Comparison of ENCODE assay signal across 12 cellular contexts in the genomic region with DNA sequence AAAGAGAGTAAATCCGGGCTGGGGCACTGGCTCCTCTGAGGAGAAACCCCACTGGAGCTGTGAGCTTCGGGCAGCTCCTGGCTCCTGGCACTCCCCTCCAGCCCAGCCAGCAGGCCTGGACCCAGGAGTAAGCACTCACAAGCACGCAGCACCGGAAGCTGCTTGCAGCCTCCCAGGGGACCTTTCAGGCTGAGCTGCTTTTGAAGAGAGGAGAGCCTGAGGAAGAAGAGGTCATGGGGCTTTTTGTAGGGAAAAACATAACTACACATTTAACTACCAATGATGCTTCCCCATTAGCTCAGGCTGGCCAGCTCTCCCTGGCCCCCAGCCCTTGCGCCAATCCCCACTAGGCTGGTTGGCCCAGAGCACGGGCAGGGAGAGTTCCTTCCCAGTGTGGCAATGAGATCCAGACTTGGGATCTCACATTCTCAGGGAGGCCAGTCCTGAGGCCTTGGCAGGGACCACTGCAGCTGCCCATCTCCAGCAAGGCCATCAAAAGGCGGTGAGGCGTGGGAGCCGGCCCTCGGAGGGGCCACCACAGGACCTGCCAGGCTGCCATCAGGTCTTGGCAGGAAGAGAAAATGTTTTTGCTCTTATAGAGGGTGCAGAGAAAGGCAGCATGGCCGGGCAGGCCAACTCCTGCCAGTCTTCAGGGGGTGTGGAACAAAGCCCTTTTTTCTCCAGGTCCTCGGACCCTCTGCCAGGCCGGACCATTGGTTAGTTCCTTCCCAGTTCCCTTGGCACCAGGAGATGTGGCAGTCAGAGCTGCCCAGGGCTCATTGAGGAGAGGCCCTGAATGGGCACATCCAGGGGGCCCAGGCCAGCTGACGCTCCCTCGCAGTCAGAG. TPM values are rescaled to one million over a fixed set of nuclear protein-coding genes. Genes with fewer than 3 reads are reported as not detected.
DNase-seq lines count a peak whose midpoint lies in the region; ATAC-seq, FAIRE-seq and TF ChIP-seq lines count a peak whose summit lies in the region.
"Had no signal": no experiment of that assay in that cellular context is flagged by ENCODE, and none has a peak within 500 bp of the region (broad histone marks: within the 10 kb centered on the region; RNA-seq: fewer than 3 reads in every experiment).

No MANE protein-coding gene starts in this region.

- TF ChIP-seq CTCF in astrocyte (IDR thresholded peaks at IDR 0.05; ENCODE audit: insufficient read depth, low read depth, low read length) = no peak
- TF ChIP-seq CTCF in hepatocyte (IDR thresholded peaks at IDR 0.05; ENCODE audit: poor library complexity) = no peak

- H3K9me3 Mint-ChIP-seq in astrocyte (ENCODE audit: unreplicated experiment) = peaks cover 2% of the 10 kb centered on the region

- H3K27ac ChIP-seq in astrocyte (ENCODE audit: low read depth, low read length) (no peak overlapping the region), hepatocyte (no peak overlapping the region), substantia nigra (ENCODE audit: low read depth, low read length, poor library complexity, severe bottlenecking) (no peak overlapping the region)
- H3K27ac ChIP-seq: transverse colon had no signal

- H4K20me1 ChIP-seq in astrocyte (ENCODE audit: insufficient read depth, low read length) (no peaks in the 10 kb centered on the region), hepatocyte (ENCODE audit: insufficient read depth, poor library complexity, severe bottlenecking) (no peaks in the 10 kb centered on the region)

- no peaks in the 10 kb centered on the region for H3K27me3 ChIP-seq in astrocyte (ENCODE audit: insufficient read depth, low read length)
- no peaks in the 10 kb centered on the region for H3K27me3 ChIP-seq in hepatocyte
- H3K27me3 ChIP-seq: transverse colon had no signal

- H3K9ac ChIP-seq in astrocyte (ENCODE audit: low read length) = no peak overlapping the region

- peak overlapping the region; percentile 60 for H2AFZ ChIP-seq in astrocyte (ENCODE audit: low read depth, low read length)
- H2AFZ ChIP-seq in hepatocyte = no peak overlapping the region

- peaks cover 19% of the 10 kb centered on the region for H3K27me3 Mint-ChIP-seq in astrocyte (ENCODE audit: low read depth, unreplicated experiment)

- H3K27ac Mint-ChIP-seq in astrocyte (ENCODE audit: unreplicated experiment) = no peak overlapping the region

- H3K4me2 ChIP-seq in astrocyte (ENCODE audit: low read length) = no peak overlapping the region
- H3K4me2 ChIP-seq in hepatocyte = no peak overlapping the region

- no peaks in the 10 kb centered on the region for H3K9me2 ChIP-seq in hepatocyte (replicated peaks; ENCODE audit: insufficient read depth)

- H3K4me3 Mint-ChIP-seq in astrocyte (ENCODE audit: unreplicated experiment) = no peak overlapping the region

- no peaks in the 10 kb centered on the region for H3K4me1 Mint-ChIP-seq in astrocyte (ENCODE audit: low read depth, unreplicated experiment)

- no peak for ATAC-seq in GM21360 (IDR thresholded peaks at IDR 0.05; ENCODE audit: unreplicated experiment)
- ATAC-seq in HG03354 (IDR thresholded peaks at IDR 0.05; ENCODE audit: poor library complexity, severe bottlenecking, unreplicated experiment) = no peak

- peaks cover 1% of the 10 kb centered on the region for H3K36me3 Mint-ChIP-seq in astrocyte (ENCODE audit: low read depth, unreplicated experiment)

- no peaks in the 10 kb centered on the region for H3K9me3 ChIP-seq in astrocyte (ENCODE audit: insufficient read depth, low read depth, low read length)
- no peaks in the 10 kb centered on the region for H3K9me3 ChIP-seq in hepatocyte (ENCODE audit: low read depth)
- H3K9me3 ChIP-seq: transverse colon had no signal

- H3K79me2 ChIP-seq in astrocyte (ENCODE audit: insufficient read depth, low read length) (no peaks in the 10 kb centered on the region), hepatocyte (no peaks in the 10 kb centered on the region)

- H3K4me3 ChIP-seq in astrocyte (ENCODE audit: insufficient read depth, low read depth, low read length) (no peak overlapping the region), hepatocyte (no peak overlapping the region)
- H3K4me3 ChIP-seq: transverse colon had no signal

- DNase-seq in NCI-H2107 treated with DMSO at 0.1 percent for 48 hours (lab: John Stamatoyannopoulos, UW; ENCODE audit: unreplicated experiment) = peak; percentile 1
- no peak for DNase-seq in NCI-H2107 (lab: John Stamatoyannopoulos, UW)
- no peak for DNase-seq in astrocyte (ENCODE audit: low read depth)
- DNase-seq in hepatocyte (ENCODE audit: low spot score) = peak; percentile 11
- DNase-seq in substantia nigra (lab: John Stamatoyannopoulos, UW) = peak in 43 of 49 donors; percentile 9 to 96 (median 61)
- no peak for DNase-seq in RPMI8226
- DNase-seq: NCI-H2081; stimulated activated CD4-positive, alpha-beta T cell treated with anti-CD3 and anti-CD28 coated beads, Interleukin-2, amount 100 ng/mL, for 24 hours; T-helper 9 cell; transverse colon had no signal

- 86% methylated on average over 15 of the region's 15 CpGs for WGBS in hepatocyte (ENCODE audit: low lambda C conversion rate, missing lambda C conversion rate)

- no peaks in the 10 kb centered on the region for H3K36me3 ChIP-seq in astrocyte (ENCODE audit: insufficient read depth, low read length)
- H3K36me3 ChIP-seq in hepatocyte (replicated peaks; ENCODE audit: insufficient read depth, low read depth) = no peaks in the 10 kb centered on the region
- H3K36me3 ChIP-seq: transverse colon had no signal

- peaks cover 4% of the 10 kb centered on the region for H3K4me1 ChIP-seq in astrocyte (ENCODE audit: insufficient read depth, low read length)
- H3K4me1 ChIP-seq in hepatocyte (ENCODE audit: insufficient read depth) = no peaks in the 10 kb centered on the region
- H3K4me1 ChIP-seq: transverse colon had no signal

- no peak for FAIRE-seq in astrocyte (lab: Jason Lieb, UNC)

RNA-seq across cellular contexts. Expression of a gene that starts 41.5 kb away (rescaled TPM):
- total RNA-seq in astrocyte = 276 and 302 TPM in 2 replicates
- 337 and 471 TPM in 2 replicates for total RNA-seq in hepatocyte
- polyA plus RNA-seq in hepatocyte = 569 and 611 TPM in 2 replicates

RNA-seq across cellular contexts. Expression of a gene that starts 59.3 kb away (rescaled TPM):
- total RNA-seq in astrocyte (6.8 and 8.2 TPM in 2 replicates), hepatocyte (4.1 and 4.2 TPM in 2 replicates)
- 6.6 and 7.2 TPM in 2 replicates for polyA plus RNA-seq in hepatocyte

Comparison
In these comparisons a context has a peak if more than half of its experiments do, and no peak if none do; other contexts are left out.
1. DNase-seq: peak in NCI-H2107 treated with DMSO at 0.1 percent for 48 hours (single experiment), hepatocyte (single experiment) and substantia nigra (43 of 49); none in NCI-H2107 (single experiment), astrocyte (single experiment) and RPMI8226 (single experiment).